27 cellular contexts compared by ENCODE assay signal in the genomic region with DNA sequence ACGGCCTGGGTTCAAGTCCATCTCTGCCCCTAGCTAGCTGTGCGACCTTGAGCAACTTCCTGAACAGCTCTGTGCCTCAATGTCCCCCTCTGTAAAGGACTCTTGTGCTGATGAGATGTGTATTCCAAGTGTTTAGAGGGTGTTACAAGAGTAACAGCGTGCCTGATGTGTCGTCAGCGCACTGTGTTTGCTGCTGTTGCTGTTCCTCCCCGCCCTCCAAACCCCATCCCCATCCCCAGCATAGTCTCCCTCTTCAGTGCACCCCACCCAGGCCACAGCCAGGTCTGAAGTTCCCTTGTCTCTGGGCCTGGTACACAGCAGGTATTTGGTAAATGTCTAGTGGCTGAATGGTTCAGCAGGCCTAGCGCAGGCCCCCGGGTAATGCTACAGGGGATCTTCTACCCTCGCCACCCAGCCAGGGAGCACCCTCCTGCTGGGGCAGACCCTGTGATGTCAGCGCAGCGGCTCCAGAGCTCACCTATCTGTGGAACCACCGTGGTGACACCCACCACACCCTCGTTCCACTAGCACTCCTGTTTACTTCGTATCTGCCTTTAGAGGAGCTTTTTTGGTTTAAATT. TPM values are rescaled to one million over a fixed set of nuclear protein-coding genes. Genes with fewer than 3 reads are reported as not detected.
DNase-seq lines count a peak whose midpoint lies in the region; ATAC-seq and TF ChIP-seq lines count a peak whose summit lies in the region.
"Had no signal": no experiment of that assay in that cellular context is flagged by ENCODE, and none has a peak within 500 bp of the region (broad histone marks: within the 10 kb centered on the region; RNA-seq: fewer than 3 reads in every experiment).

No MANE protein-coding gene starts in this region.

- H3K9me3 ChIP-seq in IMR-90 (ENCODE audit: control insufficient read depth, insufficient read depth, low read length): no peaks in the 10 kb centered on the region
- H3K9me3 ChIP-seq in spleen: no peaks in the 10 kb centered on the region
- H3K9me3 ChIP-seq in lower lobe of right lung: no peaks in the 10 kb centered on the region
- H3K9me3 ChIP-seq: BE2C, MG63 had no signal

- CTCF ChIA-PET in IMR-90 (lab: Yijun Ruan, JAX): no interaction called here

- no peaks in the 10 kb centered on the region for H3K27me3 ChIP-seq in IMR-90 (ENCODE audit: control insufficient read depth, insufficient read depth, low read length)
- H3K27me3 ChIP-seq in spleen (replicated peaks in 1 of 7): no peaks in the 10 kb centered on the region
- H3K27me3 ChIP-seq in lower lobe of right lung (ENCODE audit: low read depth): no peaks in the 10 kb centered on the region
- H3K27me3 ChIP-seq: MG63 had no signal

- ATAC-seq in Right ventricle myocardium superior (ENCODE audit: poor library complexity): no peak
- ATAC-seq in Right ventricle myocardium inferior: no peak
- no peak for ATAC-seq in IMR-90 (ENCODE audit: low read depth)
- ATAC-seq in lower lobe of right lung: no peak
- ATAC-seq: HCT116, PC-3 had no signal

- no peak for TF ChIP-seq RAD21 in IMR-90 (IDR thresholded peaks at IDR 0.05; ENCODE audit: low read length)

- BruUV-seq in IMR-90 (replicated peaks; lab: Mats Ljungman, UMichigan): no TSS peak

- whole genome bisulfite sequencing in IMR-90 (ENCODE audit: extremely low coverage in 2 of 2, insufficient read length in 1 of 2), 2 experiments: 100% methylated on average over 2 of the region's 14 CpGs; no CpG with 5 or more reads in 1 of the 2 experiments
- WGBS in spleen, 5 donors: 85 to 95% (median 94%) methylated on average over 11 to 14 of the region's 14 CpGs

- no peak overlapping the region for H2BK5ac ChIP-seq in IMR-90 (ENCODE audit: low read depth, low read length, poor library complexity, severe bottlenecking)

- H3K4me2 ChIP-seq in IMR-90 (ENCODE audit: low read depth, low read length): no peak overlapping the region

- in situ Hi-C loops in IMR-90 (cut with MboI; ENCODE audit: low sequenced_read_pairs): no loop called here

- H3K79me1 ChIP-seq in IMR-90 (ENCODE audit: low read depth in 1 of 2, low read length in 2 of 2): no peaks in the 10 kb centered on the region; a peak in 1 of 4 replicates

- H2AFZ ChIP-seq in IMR-90 (replicated peaks; ENCODE audit: low read length, poor library complexity): no peak overlapping the region

- no peak overlapping the region for H2BK20ac ChIP-seq in IMR-90 (ENCODE audit: low read depth, low read length)

- no peak for TF ChIP-seq CTCF in IMR-90 (conservative IDR thresholded peaks at IDR 0.05; ENCODE audit: low read depth, low read length)
- no peak for TF ChIP-seq CTCF in spleen (IDR thresholded peaks at IDR 0.05 in 8 of 11, conservative IDR thresholded peaks at IDR 0.05 in 3 of 11)
- no peak for TF ChIP-seq CTCF in lower lobe of right lung (IDR thresholded peaks at IDR 0.05)

- H4K8ac ChIP-seq in IMR-90 (ENCODE audit: low read depth in 2 of 2, low read length in 2 of 2): no peak overlapping the region

- TF ChIP-seq POLR2A in IMR-90 (IDR thresholded peaks at IDR 0.05; ENCODE audit: low read depth, low read length) (no peak), erythroblast (IDR thresholded peaks at IDR 0.05; ENCODE audit: low read length) (no peak), spleen (IDR thresholded peaks at IDR 0.05) (no peak)

- peak overlapping the region; percentile 28 for H2AK9ac ChIP-seq in IMR-90 (replicated peaks; ENCODE audit: low read depth, low read length, poor library complexity)

- H3K36me3 ChIP-seq in IMR-90 (ENCODE audit: control insufficient read depth, insufficient read depth, low read length) (no peaks in the 10 kb centered on the region), spleen (peaks cover 0 to 46% (median 4%) of the 10 kb centered on the region in 6 donors), lower lobe of right lung (peaks cover 11% of the 10 kb centered on the region)
- H3K36me3 ChIP-seq: BE2C, MG63 had no signal

- no peak overlapping the region for H3K9ac ChIP-seq in IMR-90 (ENCODE audit: low read depth, low read length)

- peaks cover 4% of the 10 kb centered on the region; the same call in 1 of the 2 replicates for H3K9me1 ChIP-seq in IMR-90 (ENCODE audit: insufficient read depth, low read length)

- H3K56ac ChIP-seq in IMR-90 (ENCODE audit: extremely low read depth, insufficient read depth, low read length): no peak overlapping the region

- H3K4me3 ChIP-seq in IMR-90 (ENCODE audit: insufficient read depth, low read depth, low read length) (no peak overlapping the region), spleen (no peak overlapping the region), lower lobe of right lung (no peak overlapping the region)
- H3K4me3 ChIP-seq: MG63 had no signal

- DNase-seq in Right ventricle myocardium superior (peak; percentile 36), Right ventricle myocardium inferior (ENCODE audit: missing footprints) (no peak), IMR-90 (no peak), erythroblast (lab: John Stamatoyannopoulos, UW) (peak; percentile 25 to 26), spleen (peak; percentile 77), DMS 273 treated with DMSO at 0.1 percent for 48 hours (lab: John Stamatoyannopoulos, UW) (no peak), lower lobe of right lung (no peak), NCI-H2107 treated with DMSO at 0.1 percent for 48 hours (lab: John Stamatoyannopoulos, UW; ENCODE audit: unreplicated experiment) (no peak)
- DNase-seq: 8988T; ACHN; BE2C; Calu3; CD8-positive, alpha-beta memory T cell; DMS153; DND-41; KG1; MG63; NCI-H1105 treated with DMSO at 0.1 percent for 48 hours; NCI-H146; NCI-H1930; NCI-H2107; NCI-H446; NCI-H524 treated with DMSO at 0.1 percent for 48 hours; NCI-H774; PC-3 had no signal

- H3K14ac ChIP-seq in IMR-90 (replicated peaks; ENCODE audit: low read depth, low read length): no peak overlapping the region

- H3K4ac ChIP-seq in IMR-90 (ENCODE audit: low read depth, low read length): no peak overlapping the region

- no peak overlapping the region for H2BK15ac ChIP-seq in IMR-90 (ENCODE audit: low read depth, low read length)

- H3K18ac ChIP-seq in IMR-90 (ENCODE audit: low read depth, low read length): no peak overlapping the region

- H3K23ac ChIP-seq in IMR-90 (ENCODE audit: low read depth, low read length): no peak overlapping the region

- H2AK5ac ChIP-seq in IMR-90 (ENCODE audit: low read depth, low read length): no peak overlapping the region

- no peak overlapping the region for H4K5ac ChIP-seq in IMR-90 (ENCODE audit: low read depth, low read length)

- intact Hi-C loops in Right ventricle myocardium superior (cut with DNase I): no loop called here
- intact Hi-C loops in Right ventricle myocardium inferior (cut with DNase I): no loop called here
- intact Hi-C loops in IMR-90 (cut with micrococcal nuclease): no loop called here
- intact Hi-C loops in spleen (cut with DNase I; ENCODE audit: low total_unique reads): no loop called here
- intact Hi-C loops in lower lobe of right lung (cut with DNase I): no loop called here

- no peak overlapping the region for H2BK120ac ChIP-seq in IMR-90 (ENCODE audit: low read depth, low read length)

- POLR2A ChIA-PET in IMR-90 (lab: Charles Lee; ENCODE audit: unreplicated experiment): no interaction called here

- H3K4me1 ChIP-seq in IMR-90 (ENCODE audit: control insufficient read depth, insufficient read depth, low read length): peaks cover 7% of the 10 kb centered on the region
- peaks cover 16 to 43% (median 32%) of the 10 kb centered on the region in 6 donors for H3K4me1 ChIP-seq in spleen
- H3K4me1 ChIP-seq in lower lobe of right lung: peaks cover 29% of the 10 kb centered on the region
- H3K4me1 ChIP-seq: BE2C had no signal

- H4K20me1 ChIP-seq in IMR-90 (ENCODE audit: insufficient read depth, low read length): no peaks in the 10 kb centered on the region

- H3K27ac ChIP-seq in IMR-90 (ENCODE audit: insufficient read depth, low read length): no peak overlapping the region
- H3K27ac ChIP-seq in spleen: no peak overlapping the region
- no peak overlapping the region for H3K27ac ChIP-seq in lower lobe of right lung

- dilution Hi-C loops in IMR-90 (cut with HindIII; ENCODE audit: low sequenced_read_pairs, unreplicated experiment): no loop called here

- no peak overlapping the region for H4K91ac ChIP-seq in IMR-90 (ENCODE audit: insufficient read depth, low read depth, low read length)

TF ChIP-seq in IMR-90, 13 proteins besides CTCF, POLR2A, EP300 and RAD21:
- TF ChIP-seq MXI1 (IDR thresholded peaks at IDR 0.05; ENCODE audit: borderline replicate concordance, low read depth, low read length): no peak
- no peak for TF ChIP-seq MAFK (IDR thresholded peaks at IDR 0.05; ENCODE audit: low read depth, low read length)
- no peak for TF ChIP-seq RCOR1 (IDR thresholded peaks at IDR 0.05; ENCODE audit: insufficient replicate concordance, low read length)

RNA-seq across cellular contexts. Expression of a gene that starts 10.3 kb away (rescaled TPM):
- total RNA-seq in Right ventricle myocardium superior: 69.9 TPM
- 66.0 TPM for total RNA-seq in Right ventricle myocardium inferior
- 0.56 and 0.90 TPM in 2 replicates for total RNA-seq in IMR-90 (2012; rRNA removed)
- 3.4 and 3.6 TPM in 2 replicates for polyA plus RNA-seq in IMR-90 (2012; rRNA removed)
- 1.9 and 2.8 TPM in 2 replicates for polyA plus RNA-seq in IMR-90 (2012; cell fraction: cytosol; rRNA removed)
- 13.5 and 15.7 TPM in 2 replicates for polyA plus RNA-seq in IMR-90 (2012; cell fraction: nucleus; rRNA removed; ENCODE audit: low replicate concordance)
- total RNA-seq in spleen: 10 to 100 TPM; 50.9 to 99.4 (median 64.6) TPM
- 10 to 100 TPM; 20.2 to 62.0 (median 26.8) TPM for polyA plus RNA-seq in spleen
- total RNA-seq in lower lobe of right lung: 51.1 TPM

RNA-seq across cellular contexts. Expression of a gene that starts 45.1 kb away (rescaled TPM):
- total RNA-seq in Right ventricle myocardium superior (not detected), Right ventricle myocardium inferior (0.32 TPM), IMR-90 (2012; rRNA removed) (0.18 TPM in 1 of 2 replicates, not detected in the other), spleen (1 to 10 TPM in 5 of 7 donors, under 1 TPM in 1, not detected in 1; 0.70 to 3.8 (median 2.2) TPM), lower lobe of right lung (1.9 TPM)
- polyA plus RNA-seq in IMR-90 (2012; rRNA removed) (not detected in 2 replicates), spleen (1 to 10 TPM; 1.8 to 3.4 (median 2.3) TPM)
- 0.09 TPM in 1 of 2 replicates, not detected in the other for polyA plus RNA-seq in IMR-90 (2012; cell fraction: cytosol; rRNA removed)
- 0.60 TPM in 1 of 2 replicates, not detected in the other for polyA plus RNA-seq in IMR-90 (2012; cell fraction: nucleus; rRNA removed; ENCODE audit: low replicate concordance)
- total RNA-seq: Calu3 had no signal
- polyA plus RNA-seq: CD14-positive monocyte had no signal

Comparison
In these comparisons a context has a peak if more than half of its experiments do, and no peak if none do; other contexts are left out.
1. DNase-seq: peak in Right ventricle myocardium superior (single experiment), erythroblast (2 of 2) and spleen (single experiment); none in Right ventricle myocardium inferior (single experiment), IMR-90 (single experiment), DMS 273 treated with DMSO at 0.1 percent for 48 hours (single experiment), lower lobe of right lung (single experiment) and NCI-H2107 treated with DMSO at 0.1 percent for 48 hours (single experiment).
2. RNA of a gene that starts 10.3 kb away (total RNA-seq): 69.9 TPM in Right ventricle myocardium superior (single experiment), 66.0 TPM in Right ventricle myocardium inferior (single experiment), 50.9 to 99.4 TPM in spleen and 51.1 TPM in lower lobe of right lung (single experiment); 0.56 to 0.90 TPM in IMR-90; every median in the first group is over 10 times any median in the second.